ENCODE assay signal across 9 cellular contexts in the genomic region with DNA sequence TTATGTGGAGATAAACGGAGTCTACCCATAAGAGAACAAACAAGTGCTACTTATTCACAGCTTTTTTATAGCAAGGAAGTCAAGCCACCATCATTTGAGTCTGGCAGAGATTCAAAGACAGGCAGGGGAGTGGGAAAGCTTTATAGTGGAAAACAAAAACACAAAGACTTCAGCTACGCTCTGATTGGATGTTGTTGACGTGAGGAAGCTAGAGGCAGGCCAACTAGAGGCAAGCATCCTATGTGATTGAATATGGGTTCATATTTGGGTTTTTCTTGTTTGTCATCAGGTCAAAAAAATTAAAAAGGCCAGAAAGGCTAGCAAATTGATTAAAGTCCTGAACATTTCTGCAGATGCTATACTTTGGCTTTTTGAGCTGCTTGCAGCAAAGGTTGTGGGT. TPM values are rescaled to one million over a fixed set of nuclear protein-coding genes. Genes with fewer than 3 reads are reported as not detected.
A peak's percentile ranks its signal among the peaks of the same experiment; 100 is the strongest.
DNase-seq lines count a peak whose midpoint lies in the region; ATAC-seq and TF ChIP-seq lines count a peak whose summit lies in the region.
"Had no signal": no experiment of that assay in that cellular context is flagged by ENCODE, and none has a peak within 500 bp of the region (broad histone marks: within the 10 kb centered on the region; RNA-seq: fewer than 3 reads in every experiment).

No MANE protein-coding gene starts in this region.

- intact Hi-C loops in Panc1 (cut with micrococcal nuclease; ENCODE audit: unreplicated experiment), result no loop called here

- H3K4me3 ChIP-seq in Panc1 (ENCODE audit: low read depth in 2 of 2, low read length in 2 of 2), result peak overlapping the region; percentile 81
- peak overlapping the region; percentile 90 for H3K4me3 ChIP-seq in iPS-15b (ENCODE audit: low read depth, low read length)

- peaks cover 10% of the 10 kb centered on the region for H3K4me1 Mint-ChIP-seq in activated naive CD4-positive, alpha-beta T cell treated with anti-CD3 and anti-CD28 coated beads, Interleukin-2, amount 50 U/mL, for 24 hours
- H3K4me1 Mint-ChIP-seq in type B pancreatic cell (ENCODE audit: unreplicated experiment), result no peaks in the 10 kb centered on the region

- DNase-seq in activated naive CD4-positive, alpha-beta T cell treated with anti-CD3 and anti-CD28 coated beads, Interleukin-2, amount 50 U/mL, for 72 hours (ENCODE audit: low spot score in 2 of 2), result no peak
- DNase-seq in Panc1 (ENCODE audit: low read depth, low spot score) (no peak), type B pancreatic cell (ENCODE audit: extremely low spot score, unreplicated experiment) (no peak), GM13976 (ENCODE audit: low spot score) (no peak)

- H3K27ac Mint-ChIP-seq in activated naive CD4-positive, alpha-beta T cell treated with anti-CD3 and anti-CD28 coated beads, Interleukin-2, amount 50 U/mL, for 24 hours, result no peak overlapping the region
- no peak overlapping the region for H3K27ac Mint-ChIP-seq in activated naive CD4-positive, alpha-beta T cell treated with anti-CD3 and anti-CD28 coated beads, Interleukin-2, amount 50 U/mL, for 72 hours
- no peak overlapping the region for H3K27ac Mint-ChIP-seq in type B pancreatic cell

- no peaks in the 10 kb centered on the region for H3K9me3 ChIP-seq in Panc1 (ENCODE audit: control insufficient read depth, insufficient read depth, low read depth, low read length)
- H3K9me3 ChIP-seq in iPS-15b (ENCODE audit: control insufficient read depth, insufficient read depth, low read length), result no peaks in the 10 kb centered on the region

- H3K4me3 Mint-ChIP-seq in activated naive CD4-positive, alpha-beta T cell treated with anti-CD3 and anti-CD28 coated beads, Interleukin-2, amount 50 U/mL, for 24 hours, result peak overlapping the region; percentile 55
- H3K4me3 Mint-ChIP-seq in type B pancreatic cell, result peak overlapping the region; percentile 95

- H3K27me3 ChIP-seq in Panc1 (ENCODE audit: control insufficient read depth, insufficient read depth, low read length) (no peaks in the 10 kb centered on the region), iPS-15b (ENCODE audit: control insufficient read depth, insufficient read depth, low read length) (no peaks in the 10 kb centered on the region)

- H3K4me1 ChIP-seq in Panc1 (ENCODE audit: control insufficient read depth, insufficient read depth, low read length) (peaks cover 10% of the 10 kb centered on the region), iPS-15b (ENCODE audit: control insufficient read depth, insufficient read depth, low read length) (no peaks in the 10 kb centered on the region)

- POLR2A ChIA-PET in Panc1 (lab: Charles Lee), result interaction anchor here (0.6 kb wide), 1 partner anchor 146 kb away, joined by 6 read pairs; no protein-coding TSS in a partner anchor

- TF ChIP-seq CTCF in Panc1 (IDR thresholded peaks at IDR 0.05) (no peak), type B pancreatic cell (conservative IDR thresholded peaks at IDR 0.05) (no peak), GM13976 (IDR thresholded peaks at IDR 0.05; ENCODE audit: borderline replicate concordance, control extremely low read depth, extremely low read depth, insufficient read depth, missing control alignments) (no peak)

- no peak for ATAC-seq in activated naive CD4-positive, alpha-beta T cell treated with anti-CD3 and anti-CD28 coated beads, Interleukin-2, amount 50 U/mL, for 72 hours
- ATAC-seq in Panc1 (no peak), HG02588 (IDR thresholded peaks at IDR 0.05; ENCODE audit: unreplicated experiment) (no peak), GM21825 (IDR thresholded peaks at IDR 0.05; ENCODE audit: unreplicated experiment) (no peak)

- no TSS peak for BruUV-seq in Panc1 (replicated peaks; lab: Mats Ljungman, UMichigan)

- H3K9ac ChIP-seq in iPS-15b (ENCODE audit: low read depth, low read length), result no peak overlapping the region

- no peaks in the 10 kb centered on the region for H3K9me3 Mint-ChIP-seq in activated naive CD4-positive, alpha-beta T cell treated with anti-CD3 and anti-CD28 coated beads, Interleukin-2, amount 50 U/mL, for 24 hours
- no peaks in the 10 kb centered on the region for H3K9me3 Mint-ChIP-seq in activated naive CD4-positive, alpha-beta T cell treated with anti-CD3 and anti-CD28 coated beads, Interleukin-2, amount 50 U/mL, for 72 hours
- H3K9me3 Mint-ChIP-seq in type B pancreatic cell, result no peaks in the 10 kb centered on the region
- H3K9me3 Mint-ChIP-seq: activated B cell treated with CpG ODN at 0.5 μM for 24 hours had no signal

- peaks cover 6% of the 10 kb centered on the region for H3K36me3 ChIP-seq in Panc1 (ENCODE audit: control insufficient read depth, insufficient read depth, low read length)
- no peaks in the 10 kb centered on the region for H3K36me3 ChIP-seq in iPS-15b (ENCODE audit: control insufficient read depth, insufficient read depth, low read length)

- CTCF ChIA-PET in Panc1 (lab: Charles Lee), result no interaction called here

- H3K27ac ChIP-seq in Panc1 (ENCODE audit: low read length), result peak overlapping the region; percentile 89; the same call in 1 of the 2 replicates

- H3K27me3 Mint-ChIP-seq in activated naive CD4-positive, alpha-beta T cell treated with anti-CD3 and anti-CD28 coated beads, Interleukin-2, amount 50 U/mL, for 24 hours, result peaks cover 1% of the 10 kb centered on the region
- no peaks in the 10 kb centered on the region for H3K27me3 Mint-ChIP-seq in type B pancreatic cell

- in situ Hi-C loops in Panc1 (cut with HindIII; ENCODE audit: low pct_unique_long_range_greater_than_20kb, low sequenced_read_pairs), result no loop called here
- in situ Hi-C loops in GM13976 (cut with MboI; ENCODE audit: low sequenced_read_pairs, unreplicated experiment), result no loop called here

- no peaks in the 10 kb centered on the region for H3K36me3 Mint-ChIP-seq in activated naive CD4-positive, alpha-beta T cell treated with anti-CD3 and anti-CD28 coated beads, Interleukin-2, amount 50 U/mL, for 24 hours
- H3K36me3 Mint-ChIP-seq in activated naive CD4-positive, alpha-beta T cell treated with anti-CD3 and anti-CD28 coated beads, Interleukin-2, amount 50 U/mL, for 72 hours, result peaks cover 0 to 11% of the 10 kb centered on the region in 2 donors
- H3K36me3 Mint-ChIP-seq in type B pancreatic cell, result no peaks in the 10 kb centered on the region

RNA-seq across cellular contexts. Expression of gene TCEAL4, which starts 0.7 kb away (rescaled TPM):
- total RNA-seq in activated naive CD4-positive, alpha-beta T cell treated with anti-CD3 and anti-CD28 coated beads, Interleukin-2, amount 50 U/mL, for 72 hours, result 10 to 100 TPM; 18.5 to 19.0 TPM
- total RNA-seq in Panc1 (2021; ENCODE audit: unreplicated experiment), result 84.1 TPM
- 136 TPM for polyA plus RNA-seq in Panc1 (2012; ENCODE audit: insufficient read length)
- 50.5 and 68.1 TPM in 2 replicates for total RNA-seq in type B pancreatic cell (ENCODE audit: low replicate concordance)

RNA-seq across cellular contexts. Expression of gene TCEAL3, which starts 23.2 kb away (rescaled TPM):
- 1 to 10 TPM; 4.8 to 8.7 TPM for total RNA-seq in activated naive CD4-positive, alpha-beta T cell treated with anti-CD3 and anti-CD28 coated beads, Interleukin-2, amount 50 U/mL, for 72 hours
- 23.8 TPM for total RNA-seq in Panc1 (2021; ENCODE audit: unreplicated experiment)
- 57.0 TPM for polyA plus RNA-seq in Panc1 (2012; ENCODE audit: insufficient read length)
- 9.5 and 13.8 TPM in 2 replicates for total RNA-seq in type B pancreatic cell (ENCODE audit: low replicate concordance)

RNA-seq across cellular contexts. Expression of gene TCEAL1, which starts 44.2 kb away (rescaled TPM):
- total RNA-seq in activated naive CD4-positive, alpha-beta T cell treated with anti-CD3 and anti-CD28 coated beads, Interleukin-2, amount 50 U/mL, for 72 hours, result 10 to 100 TPM in 1 of 2 donors, 1 to 10 TPM in 1; 7.4 to 11.4 TPM
- total RNA-seq in Panc1 (2021; ENCODE audit: unreplicated experiment), result 31.7 TPM
- 24.0 TPM for polyA plus RNA-seq in Panc1 (2012; ENCODE audit: insufficient read length)
- total RNA-seq in type B pancreatic cell (ENCODE audit: low replicate concordance), result 16.9 and 22.3 TPM in 2 replicates
